In the genomic region with DNA sequence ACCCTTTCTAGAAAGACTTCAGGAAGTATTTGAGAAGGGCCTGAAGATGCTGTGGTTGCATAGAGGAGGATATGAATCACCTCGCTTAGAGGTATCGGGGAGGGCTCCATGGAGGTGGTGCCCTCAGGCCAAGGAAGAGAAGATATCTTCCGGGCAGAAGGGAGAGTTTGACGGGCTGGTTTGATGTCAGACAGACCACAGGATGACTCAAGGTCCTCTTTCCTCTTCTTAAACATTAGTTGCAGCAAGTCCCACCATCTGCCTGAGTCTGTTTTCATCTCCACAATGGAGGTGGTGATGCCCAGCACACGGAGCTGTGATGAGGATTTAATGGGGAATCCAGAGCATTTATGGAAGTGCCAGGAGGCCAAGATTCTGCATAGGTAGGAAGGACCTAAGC, we compare ENCODE assay signal across 7 cellular contexts. TPM values are rescaled to one million over a fixed set of nuclear protein-coding genes. Genes with fewer than 3 reads are reported as not detected.
DNase-seq lines count a peak whose midpoint lies in the region.

No MANE protein-coding gene starts in this region.

- peak overlapping the region; percentile 89 for H3K4me3 Mint-ChIP-seq in activated naive CD8-positive, alpha-beta T cell

- H3K27me3 Mint-ChIP-seq in activated naive CD8-positive, alpha-beta T cell = no peaks in the 10 kb centered on the region

- peaks cover 10% of the 10 kb centered on the region for H3K4me1 ChIP-seq in HAP-1

- no peaks in the 10 kb centered on the region for H3K27me3 ChIP-seq in HAP-1 (ENCODE audit: low read depth)

- DNase-seq in H4 (ENCODE audit: low spot score) = peak; percentile 52
- DNase-seq in SK-MEL-5 (ENCODE audit: low read depth, low spot score) = peak; percentile 15
- DNase-seq in stimulated activated CD4-positive, alpha-beta T cell treated with anti-CD3 and anti-CD28 coated beads, Interleukin-4, amount 100 ng/mL, for 48 hours (ENCODE audit: low read depth in 2 of 2) = peak; percentile 49 to 72
- no peak for DNase-seq in ureter (ENCODE audit: low spot score)
- DNase-seq in HAP-1 (ENCODE audit: low spot score in 2 of 2) = no peak
- no peak for DNase-seq in NCI-H510A treated with DMSO at 0.1 percent for 48 hours (lab: John Stamatoyannopoulos, UW)

- no peaks in the 10 kb centered on the region for H3K9me3 ChIP-seq in HAP-1

- no peaks in the 10 kb centered on the region for H3K9me3 Mint-ChIP-seq in activated naive CD8-positive, alpha-beta T cell (ENCODE audit: low read depth)

- no peak overlapping the region for H3K4me3 ChIP-seq in HAP-1

- in situ Hi-C loops in SK-MEL-5 (cut with HindIII; ENCODE audit: low pct_unique_long_range_greater_than_20kb, low sequenced_read_pairs) (no loop called here), HAP-1 (cut with MboI; ENCODE audit: low sequenced_read_pairs) (no loop called here)

- H3K36me3 ChIP-seq in HAP-1 (replicated peaks) = no peaks in the 10 kb centered on the region

- peak overlapping the region; percentile 98 for H3K27ac Mint-ChIP-seq in activated naive CD8-positive, alpha-beta T cell

- peaks cover 80% of the 10 kb centered on the region for H3K4me1 Mint-ChIP-seq in activated naive CD8-positive, alpha-beta T cell (ENCODE audit: low read depth)

- peaks cover 18% of the 10 kb centered on the region for H3K36me3 Mint-ChIP-seq in activated naive CD8-positive, alpha-beta T cell

RNA-seq across cellular contexts. Expression of a gene that starts 25.1 kb away (rescaled TPM):
- total RNA-seq in H4 (2014; rRNA removed; shearing (Covaris generic)) = 2.9 and 4.7 TPM in 2 replicates
- 10.7 and 13.4 TPM in 2 replicates for total RNA-seq in SK-MEL-5 (2014; rRNA removed; shearing (Covaris generic))
- 115 and 128 TPM in 2 replicates for polyA plus RNA-seq in SK-MEL-5 (2015; cell fraction: cytosol; rRNA removed)
- polyA plus RNA-seq in SK-MEL-5 (2015; cell fraction: nucleus; rRNA removed) = 31.2 and 34.5 TPM in 2 replicates
- 5.3 TPM for total RNA-seq in ureter

Comparison
In these comparisons a context has a peak if more than half of its experiments do, and no peak if none do; other contexts are left out.
1. DNase-seq: peak in H4 (single experiment), SK-MEL-5 (single experiment) and stimulated activated CD4-positive, alpha-beta T cell treated with anti-CD3 and anti-CD28 coated beads, Interleukin-4, amount 100 ng/mL, for 48 hours (2 of 2); none in ureter (single experiment), HAP-1 (0 of 2) and NCI-H510A treated with DMSO at 0.1 percent for 48 hours (single experiment).